1 cellular context compared by ENCODE assay signal in genomic region chr9:127698386-127698785, GRCh38.
TF ChIP-seq lines count a peak whose summit lies in the region.

No MANE protein-coding gene starts in this region.

TF ChIP-seq in GM23338, 12 proteins besides CTCF, POLR2A, EP300 and RAD21 (continued from another document):
- TF ChIP-seq ZNF462 (CRISPR knock-in tag; IDR thresholded peaks at IDR 0.05) (no peak), STAT1 (IDR thresholded peaks at IDR 0.05; ENCODE audit: unreplicated experiment) (no peak), EZH2phosphoT487 (IDR thresholded peaks at IDR 0.05; ENCODE audit: unreplicated experiment) (no peak), JUNB (IDR thresholded peaks at IDR 0.05; ENCODE audit: unreplicated experiment) (no peak), EZH2 (IDR thresholded peaks at IDR 0.05; ENCODE audit: low read depth, unreplicated experiment) (no peak), REST (IDR thresholded peaks at IDR 0.05; ENCODE audit: unreplicated experiment) (no peak)
